11 cellular contexts compared by ENCODE assay signal in genomic region chr3:149701206-149701976, GRCh38. TPM values are rescaled to one million over a fixed set of nuclear protein-coding genes. Genes with fewer than 3 reads are reported as not detected.
DNase-seq lines count a peak whose midpoint lies in the region; ATAC-seq, FAIRE-seq and TF ChIP-seq lines count a peak whose summit lies in the region.
"Had no signal": no experiment of that assay in that cellular context is flagged by ENCODE, and none has a peak within 500 bp of the region (broad histone marks: within the 10 kb centered on the region; RNA-seq: fewer than 3 reads in every experiment).

No MANE protein-coding gene starts in this region.

- ATAC-seq in K562 = no peak

- H3K4me3 ChIP-seq in K562 (no peak overlapping the region), suprapubic skin (no peak overlapping the region)
- H3K4me3 ChIP-seq: thoracic aorta had no signal

- H3K9me3 ChIP-seq in K562 (replicated peaks; ENCODE audit: control insufficient read depth, insufficient read depth, low read depth, low read length) = no peaks in the 10 kb centered on the region
- peaks cover 8% of the 10 kb centered on the region for H3K9me3 ChIP-seq in suprapubic skin

- no peaks in the 10 kb centered on the region for H3K36me3 ChIP-seq in K562 (ENCODE audit: control insufficient read depth, insufficient read depth, low read length)
- H3K36me3 ChIP-seq in suprapubic skin = no peaks in the 10 kb centered on the region
- H3K36me3 ChIP-seq: thoracic aorta had no signal

- H3K9me3 Mint-ChIP-seq in IgD-negative memory B cell = peaks cover 6 to 24% (median 19%) of the 10 kb centered on the region in 3 donors

- H3K4me3 Mint-ChIP-seq in IgD-negative memory B cell = peak overlapping the region; percentile 71 to 86 (median 74)

- no peaks in the 10 kb centered on the region for H3K79me2 ChIP-seq in K562 (ENCODE audit: control insufficient read depth, insufficient read depth, low read length)

- POLR2A ChIA-PET in K562 (lab: Yijun Ruan, JAX) = no interaction called here

- no peaks in the 10 kb centered on the region for H3K9me1 ChIP-seq in K562 (ENCODE audit: control insufficient read depth, insufficient read depth, low read length)

- H3K36me3 Mint-ChIP-seq in IgD-negative memory B cell = peaks cover 2% of the 10 kb centered on the region

- H3K4me1 ChIP-seq in K562 (replicated peaks in 1 of 2; ENCODE audit: control insufficient read depth in 2 of 2, insufficient read depth in 2 of 2, low read length in 2 of 2) = no peaks in the 10 kb centered on the region
- no peaks in the 10 kb centered on the region for H3K4me1 ChIP-seq in suprapubic skin

- H3K4me1 Mint-ChIP-seq in IgD-negative memory B cell = peaks cover 8 to 11% (median 9%) of the 10 kb centered on the region in 3 donors

- TF ChIP-seq POLR2A in K562 (conservative IDR thresholded peaks at IDR 0.05) (no peak), suprapubic skin (IDR thresholded peaks at IDR 0.05) (no peak)

- TF ChIP-seq EP300 in K562 (IDR thresholded peaks at IDR 0.05; ENCODE audit: low read length) = no peak
- no peak for TF ChIP-seq EP300 in suprapubic skin (IDR thresholded peaks at IDR 0.05)

- H3K27ac ChIP-seq in K562 (ENCODE audit: extremely low read depth, low read depth, low read length) = no peak overlapping the region
- H3K27ac ChIP-seq in suprapubic skin = peak overlapping the region; percentile 74
- H3K27ac ChIP-seq: thoracic aorta had no signal

- no peak overlapping the region for H3K4me2 ChIP-seq in K562 (ENCODE audit: insufficient read depth, low read length)

- 12% methylated on average over 12 of the region's 12 CpGs for WGBS in K562 (ENCODE audit: insufficient coverage, low coverage, missing lambda C conversion rate)
- WGBS in suprapubic skin = 75% methylated on average over 12 of the region's 12 CpGs

- H3K9ac ChIP-seq in K562 (ENCODE audit: insufficient read depth in 1 of 2, low read depth in 2 of 2, low read length in 2 of 2) = no peak overlapping the region

- no peaks in the 10 kb centered on the region for H3K27me3 Mint-ChIP-seq in IgD-negative memory B cell

- H3K27ac Mint-ChIP-seq in IgD-negative memory B cell = peak overlapping the region in 1 of 3 donors; percentile 78

- no peaks in the 10 kb centered on the region for H4K20me1 ChIP-seq in K562 (replicated peaks; ENCODE audit: control insufficient read depth, insufficient read depth, low read length)

- TF ChIP-seq RAD21 in K562 (CRISPR knock-in tag; conservative IDR thresholded peaks at IDR 0.05 in 1 of 2, IDR thresholded peaks at IDR 0.05 in 1 of 2) = no peak

- TF ChIP-seq CTCF in K562 (IDR thresholded peaks at IDR 0.05 in 2 of 3, conservative IDR thresholded peaks at IDR 0.05 in 1 of 3; ENCODE audit: insufficient read depth in 2 of 3, low read depth in 1 of 3, low read length in 3 of 3) (no peak), suprapubic skin (IDR thresholded peaks at IDR 0.05) (no peak)

- intact Hi-C loops in K562 (cut with micrococcal nuclease) = no loop called here

- in situ Hi-C loops in K562 (cut with MboI) = no loop called here

- H3K27me3 ChIP-seq in K562 (ENCODE audit: control insufficient read depth in 2 of 2, insufficient read depth in 2 of 2, low read length in 2 of 2) (no peaks in the 10 kb centered on the region), suprapubic skin (no peaks in the 10 kb centered on the region)

- FAIRE-seq in K562 (lab: Jason Lieb, UNC) = no peak
- FAIRE-seq: kidney had no signal

- no peak overlapping the region for H2AFZ ChIP-seq in K562 (ENCODE audit: low read depth, low read length)

- CTCF ChIA-PET in K562 (lab: Yijun Ruan, JAX; ENCODE audit: low intra/inter-chr PET ratio) = no interaction called here

- BruUV-seq in K562 (replicated peaks; lab: Mats Ljungman, UMichigan) = no TSS peak

- DNase-seq in activated effector memory CD4-positive, alpha-beta T cell treated with anti-CD3 and anti-CD28 coated beads, Interleukin-2, amount 50 U/mL, for 16 hours = peak; percentile 72
- DNase-seq in activated effector memory CD4-positive, alpha-beta T cell treated with Interleukin-2 at 50 U/mL for 16 hours = no peak
- DNase-seq in K562 (ENCODE audit: extremely low read depth in 1 of 4, low spot score in 3 of 4) (no peak), suprapubic skin (ENCODE audit: low spot score in 2 of 2) (no peak), NCI-H82 treated with DMSO at 0.1 percent for 48 hours (lab: John Stamatoyannopoulos, UW; ENCODE audit: unreplicated experiment) (no peak), mucosa of gallbladder (ENCODE audit: low spot score) (no peak), ureter (ENCODE audit: low spot score) (no peak)
- DNase-seq: kidney, NCI-H2107 had no signal

TF ChIP-seq in K562, 482 proteins besides CTCF, POLR2A, EP300 and RAD21 (continues in another document):
- TF ChIP-seq SPI1 (IDR thresholded peaks at IDR 0.05; ENCODE audit: borderline replicate concordance, low read depth, low read length) = 0 out of 2 replicates have a peak, but pooled peaks have one; percentile 24
- peak; percentile 54; the same call in 1 of the 2 replicates for TF ChIP-seq BHLHE40 (IDR thresholded peaks at IDR 0.05; ENCODE audit: low read length)
- TF ChIP-seq, protein P1, sequence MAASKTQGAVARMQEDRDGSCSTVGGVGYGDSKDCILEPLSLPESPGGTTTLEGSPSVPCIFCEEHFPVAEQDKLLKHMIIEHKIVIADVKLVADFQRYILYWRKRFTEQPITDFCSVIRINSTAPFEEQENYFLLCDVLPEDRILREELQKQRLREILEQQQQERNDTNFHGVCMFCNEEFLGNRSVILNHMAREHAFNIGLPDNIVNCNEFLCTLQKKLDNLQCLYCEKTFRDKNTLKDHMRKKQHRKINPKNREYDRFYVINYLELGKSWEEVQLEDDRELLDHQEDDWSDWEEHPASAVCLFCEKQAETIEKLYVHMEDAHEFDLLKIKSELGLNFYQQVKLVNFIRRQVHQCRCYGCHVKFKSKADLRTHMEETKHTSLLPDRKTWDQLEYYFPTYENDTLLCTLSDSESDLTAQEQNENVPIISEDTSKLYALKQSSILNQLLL (CRISPR knock-in tag; IDR thresholded peaks at IDR 0.05; ENCODE audit: borderline replicate concordance) = no peak
- TF ChIP-seq USF2 (CRISPR knock-in tag; IDR thresholded peaks at IDR 0.05) = peak; percentile 15; the same call in 1 of the 2 replicates

RNA-seq across cellular contexts. Expression of gene WWTR1, which starts 43.6 kb away (rescaled TPM):
- polyA plus RNA-seq in IgD-negative memory B cell = 1.2 TPM
- total RNA-seq in K562 (2011; cell fraction: chromatin; rRNA removed; ENCODE audit: low replicate concordance) = 0.12 and 0.44 TPM in 2 replicates
- total RNA-seq in K562 (2011; cell fraction: nucleolus; rRNA removed) = not detected in 2 replicates
- total RNA-seq in K562 (2011; cell fraction: nucleoplasm; rRNA removed) = 0.66 TPM in 1 of 2 replicates, not detected in the other
- total RNA-seq in K562 (2014; rRNA removed) = 0.05 TPM in 1 of 2 replicates, not detected in the other
- total RNA-seq in K562 (2014; rRNA removed; fragmentation: Illumina TruSeq; extraction: Trizol) = 0.06 and 0.22 TPM in 2 replicates
- total RNA-seq in K562 (2015; rRNA removed; fragmentation: Illumina TruSeq; extraction: Trizol) = 0.04 TPM in 1 of 2 replicates, not detected in the other
- total RNA-seq in K562 (2021) = 0.47 and 0.60 TPM in 2 replicates
- polyA plus RNA-seq in K562 (2011; rRNA removed) = 0.32 and 0.89 TPM in 2 replicates
- 0.52 and 0.94 TPM in 2 replicates for polyA plus RNA-seq in K562 (2011; cell fraction: cytosol; rRNA removed)
- 0.45 and 0.78 TPM in 2 replicates for polyA plus RNA-seq in K562 (2011; cell fraction: nucleus; rRNA removed)
- polyA plus RNA-seq in K562 (2012) = 0.14 and 0.21 TPM in 2 replicates
- polyA plus RNA-seq in K562 (2014; fragmentation: Illumina TruSeq; extraction: Trizol) = 0.06 and 0.21 TPM in 2 replicates
- 1 to 10 TPM in 1 of 2 experiments, under 1 TPM in 1; 0.62 to 1.4 TPM for polyA plus RNA-seq in K562 (2014; fragmentation: Nextera tagmentation; extraction: Ambion mirVana)
- 0.34 and 1.5 TPM in 2 replicates for polyA plus RNA-seq in K562 (2014; rRNA removed)
- polyA minus RNA-seq in K562 (2011; rRNA and poly(A)+ RNA removed) = 0.72 and 1.5 TPM in 2 replicates
- polyA minus RNA-seq in K562 (2011; cell fraction: cytosol; rRNA and poly(A)+ RNA removed) = 1.1 and 2.0 TPM in 2 replicates
- polyA minus RNA-seq in K562 (2011; cell fraction: nucleus; rRNA and poly(A)+ RNA removed) = 0.67 and 1.2 TPM in 2 replicates
- total RNA-seq in suprapubic skin = 10 to 100 TPM; 33.0 to 68.9 (median 52.1) TPM
- 82.8 TPM for total RNA-seq in mucosa of gallbladder
- 67.1 TPM for total RNA-seq in ureter

RNA-seq across cellular contexts. Expression of gene COMMD2, which starts 50.9 kb away (rescaled TPM):
- polyA plus RNA-seq in IgD-negative memory B cell (59.8 TPM), K562 (2011; rRNA removed) (38.1 and 69.1 TPM in 2 replicates), K562 (2014; fragmentation: Illumina TruSeq; extraction: Trizol) (59.0 and 68.2 TPM in 2 replicates), K562 (2014; fragmentation: Nextera tagmentation; extraction: Ambion mirVana) (100 to 1,000 TPM in 1 of 2 experiments, 10 to 100 TPM in 1; 93.0 to 102 TPM), K562 (2014; rRNA removed) (27.9 and 32.9 TPM in 2 replicates)
- total RNA-seq in K562 (2011; cell fraction: chromatin; rRNA removed; ENCODE audit: low replicate concordance) = 13.6 and 23.0 TPM in 2 replicates
- total RNA-seq in K562 (2011; cell fraction: nucleolus; rRNA removed) = 8.3 and 10.1 TPM in 2 replicates
- 15.0 and 27.2 TPM in 2 replicates for total RNA-seq in K562 (2011; cell fraction: nucleoplasm; rRNA removed)
- total RNA-seq in K562 (2014; rRNA removed) (22.2 and 25.8 TPM in 2 replicates), K562 (2014; rRNA removed; fragmentation: Illumina TruSeq; extraction: Trizol) (41.8 and 43.6 TPM in 2 replicates), K562 (2015; rRNA removed; fragmentation: Illumina TruSeq; extraction: Trizol) (25.8 and 29.4 TPM in 2 replicates), K562 (2021) (36.1 and 37.5 TPM in 2 replicates), suprapubic skin (10 to 100 TPM; 21.0 to 29.5 (median 25.5) TPM), mucosa of gallbladder (27.5 TPM), ureter (31.9 TPM)
- polyA plus RNA-seq in K562 (2011; cell fraction: cytosol; rRNA removed) = 21.8 and 24.0 TPM in 2 replicates
- polyA plus RNA-seq in K562 (2011; cell fraction: nucleus; rRNA removed) = 6.9 and 7.1 TPM in 2 replicates
- 26.3 and 30.0 TPM in 2 replicates for polyA plus RNA-seq in K562 (2012)
- 32.7 and 33.1 TPM in 2 replicates for polyA minus RNA-seq in K562 (2011; rRNA and poly(A)+ RNA removed)
- polyA minus RNA-seq in K562 (2011; cell fraction: cytosol; rRNA and poly(A)+ RNA removed) = 12.5 and 12.8 TPM in 2 replicates
- 11.2 and 13.6 TPM in 2 replicates for polyA minus RNA-seq in K562 (2011; cell fraction: nucleus; rRNA and poly(A)+ RNA removed)

Comparison
In these comparisons a context has a peak if more than half of its experiments do, and no peak if none do; other contexts are left out.
1. RNA of gene WWTR1, which starts 43.6 kb away (total RNA-seq): 82.8 TPM in mucosa of gallbladder (single experiment), 67.1 TPM in ureter (single experiment) and 33.0 to 68.9 TPM in suprapubic skin; 0.04 to 0.66 TPM in K562; every median in the first group is over 10 times any median in the second.